In the genomic region with DNA sequence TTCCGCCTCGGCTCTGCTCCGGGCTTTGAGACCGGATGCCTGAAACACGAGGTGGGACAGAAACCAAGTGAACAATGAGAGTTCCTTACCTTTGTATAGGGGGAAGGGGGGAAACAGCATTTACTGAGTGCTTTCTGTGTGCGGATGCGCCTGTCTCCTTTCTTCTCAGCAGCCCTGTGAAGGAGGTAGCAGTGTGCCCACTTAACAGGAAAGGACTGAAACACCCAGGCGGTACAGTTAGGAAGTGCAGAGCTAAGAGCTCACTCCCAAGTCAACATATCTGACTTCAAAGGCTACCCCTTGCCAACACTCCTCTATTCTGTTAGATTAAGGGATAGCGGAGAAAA, we compare ENCODE assay signal across 8 cellular contexts. TPM values are rescaled to one million over a fixed set of nuclear protein-coding genes. Genes with fewer than 3 reads are reported as not detected.
DNase-seq lines count a peak whose midpoint lies in the region; ATAC-seq, FAIRE-seq and TF ChIP-seq lines count a peak whose summit lies in the region.

No MANE protein-coding gene starts in this region.

- CTCF ChIA-PET in A549 (lab: Yijun Ruan, JAX) = interaction anchor here (1.0 to 3.3 kb wide), 5 partner anchors 11 to 217 kb away, joined by 3 to 12 read pairs (median 5); no protein-coding TSS in a partner anchor

- ATAC-seq in A549 (peak; percentile 84 to 88), HG02623 (IDR thresholded peaks at IDR 0.05; ENCODE audit: unreplicated experiment) (peak; percentile 32), natural killer cell (peak; percentile 59 to 74 (median 63))

- no peaks in the 10 kb centered on the region for H3K27me3 Mint-ChIP-seq in natural killer cell (ENCODE audit: low read depth in 2 of 2)

- H3K4me3 Mint-ChIP-seq in natural killer cell = peak overlapping the region; percentile 94

- TF ChIP-seq RAD21 in A549 (conservative IDR thresholded peaks at IDR 0.05 in 1 of 2, IDR thresholded peaks at IDR 0.05 in 1 of 2) = no peak

- no peaks in the 10 kb centered on the region for H3K36me3 ChIP-seq in fibroblast of lung (ENCODE audit: control insufficient read depth, insufficient read depth, low read length)

- peak overlapping the region; percentile 78 to 90 for H3K27ac Mint-ChIP-seq in natural killer cell

- peaks cover 22 to 30% of the 10 kb centered on the region in 2 donors for H3K4me1 Mint-ChIP-seq in natural killer cell

- H3K4me1 ChIP-seq in A549 = 0 out of 3 replicates have a peak, but pooled peaks cover 2% of the 10 kb centered on the region
- no peaks in the 10 kb centered on the region for H3K4me1 ChIP-seq in fibroblast of lung (ENCODE audit: control insufficient read depth, extremely low read depth, insufficient read depth, low read length)

- H3K4me3 ChIP-seq in A549 (peak overlapping the region; percentile 63), GM12865 (ENCODE audit: low read depth, low read length) (peak overlapping the region; percentile 55), WI38 (ENCODE audit: low read depth, low read length) (peak overlapping the region; percentile 57), fibroblast of lung (replicated peaks in 1 of 4; ENCODE audit: control extremely low read depth in 1 of 4, insufficient read depth in 1 of 4, low read depth in 3 of 4, low read length in 4 of 4) (peak overlapping the region; percentile 57 to 66 (median 62))

- FAIRE-seq in A549 (lab: Jason Lieb, UNC) = no peak

- H3K9ac ChIP-seq in fibroblast of lung (ENCODE audit: insufficient read depth, low read length) = peak overlapping the region; percentile 58

- 7% methylated on average over 9 of the region's 9 CpGs for WGBS in A549 (ENCODE audit: missing lambda C conversion rate)

- no peaks in the 10 kb centered on the region for H3K27me3 ChIP-seq in fibroblast of lung (ENCODE audit: control insufficient read depth, insufficient read depth, low read length)

- H3K27ac ChIP-seq in A549 (peak overlapping the region; percentile 68 to 90), fibroblast of lung (ENCODE audit: insufficient read depth, low read length) (peak overlapping the region; percentile 38)

- H3K4me2 ChIP-seq in A549 (peak overlapping the region; percentile 96), fibroblast of lung (ENCODE audit: extremely low read depth, insufficient read depth, low read length) (peak overlapping the region; percentile 87)

- no peak for TF ChIP-seq EP300 in A549 (IDR thresholded peaks at IDR 0.05)

- H3K9me3 ChIP-seq in A549 (no peaks in the 10 kb centered on the region), fibroblast of lung (ENCODE audit: control insufficient read depth, insufficient read depth, low read depth, low read length) (no peaks in the 10 kb centered on the region)

- H3K36me3 Mint-ChIP-seq in natural killer cell = no peaks in the 10 kb centered on the region

- H3K9me3 Mint-ChIP-seq in natural killer cell = no peaks in the 10 kb centered on the region

- DNase-seq in A549 (ENCODE audit: low read depth in 1 of 2, low spot score in 1 of 2) = peak; percentile 72
- peak; percentile 64 for DNase-seq in GM12865 (ENCODE audit: low read depth)
- peak; percentile 23 for DNase-seq in NCI-H1694 (lab: John Stamatoyannopoulos, UW)
- DNase-seq in fibroblast of lung (ENCODE audit: low read depth in 2 of 2) = peak; percentile 42 to 54
- no peak for DNase-seq in natural killer cell
- DNase-seq in NCI-H187 (lab: John Stamatoyannopoulos, UW) = no peak

- no peaks in the 10 kb centered on the region for H3K79me2 ChIP-seq in fibroblast of lung (ENCODE audit: control insufficient read depth, insufficient read depth, low read length)

- TF ChIP-seq CTCF in A549 (IDR thresholded peaks at IDR 0.05) (no peak), GM12865 (IDR thresholded peaks at IDR 0.05; ENCODE audit: insufficient read depth, low read depth, low read length, missing control alignments) (peak; percentile 45), WI38 (IDR thresholded peaks at IDR 0.05; ENCODE audit: low read depth, low read length) (no peak), fibroblast of lung (conservative IDR thresholded peaks at IDR 0.05 in 1 of 2, IDR thresholded peaks at IDR 0.05 in 1 of 2; ENCODE audit: low read depth in 1 of 2, low read length in 2 of 2) (peak; percentile 29 to 52), natural killer cell (IDR thresholded peaks at IDR 0.05) (no peak)

- no peaks in the 10 kb centered on the region for H4K20me1 ChIP-seq in fibroblast of lung (ENCODE audit: control insufficient read depth, extremely low read depth, insufficient read depth, low read length)

- intact Hi-C loops in natural killer cell (cut with micrococcal nuclease) = no loop called here

- TF ChIP-seq POLR2A in A549 (IDR thresholded peaks at IDR 0.05; ENCODE audit: low read length) = no peak

- H2AFZ ChIP-seq in fibroblast of lung (ENCODE audit: low read length) = peak overlapping the region; percentile 81

- POLR2A ChIA-PET in A549 (lab: Yijun Ruan, JAX) = interaction anchor here (1.2 kb wide), 1 partner anchor 11 kb away, joined by 5 read pairs; no protein-coding TSS in a partner anchor

TF ChIP-seq in A549, 52 proteins besides CTCF, POLR2A, EP300 and RAD21:
- TF ChIP-seq, protein P1, sequence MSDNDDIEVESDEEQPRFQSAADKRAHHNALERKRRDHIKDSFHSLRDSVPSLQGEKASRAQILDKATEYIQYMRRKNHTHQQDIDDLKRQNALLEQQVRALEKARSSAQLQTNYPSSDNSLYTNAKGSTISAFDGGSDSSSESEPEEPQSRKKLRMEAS (IDR thresholded peaks at IDR 0.05) = peak; percentile 39
- TF ChIP-seq, protein P2, sequence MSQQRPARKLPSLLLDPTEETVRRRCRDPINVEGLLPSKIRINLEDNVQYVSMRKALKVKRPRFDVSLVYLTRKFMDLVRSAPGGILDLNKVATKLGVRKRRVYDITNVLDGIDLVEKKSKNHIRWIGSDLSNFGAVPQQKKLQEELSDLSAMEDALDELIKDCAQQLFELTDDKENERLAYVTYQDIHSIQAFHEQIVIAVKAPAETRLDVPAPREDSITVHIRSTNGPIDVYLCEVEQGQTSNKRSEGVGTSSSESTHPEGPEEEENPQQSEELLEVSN (IDR thresholded peaks at IDR 0.05; ENCODE audit: borderline replicate concordance, low read depth) = 0 out of 2 replicates have a peak, but pooled peaks have one; percentile 1
- TF ChIP-seq, protein P3, sequence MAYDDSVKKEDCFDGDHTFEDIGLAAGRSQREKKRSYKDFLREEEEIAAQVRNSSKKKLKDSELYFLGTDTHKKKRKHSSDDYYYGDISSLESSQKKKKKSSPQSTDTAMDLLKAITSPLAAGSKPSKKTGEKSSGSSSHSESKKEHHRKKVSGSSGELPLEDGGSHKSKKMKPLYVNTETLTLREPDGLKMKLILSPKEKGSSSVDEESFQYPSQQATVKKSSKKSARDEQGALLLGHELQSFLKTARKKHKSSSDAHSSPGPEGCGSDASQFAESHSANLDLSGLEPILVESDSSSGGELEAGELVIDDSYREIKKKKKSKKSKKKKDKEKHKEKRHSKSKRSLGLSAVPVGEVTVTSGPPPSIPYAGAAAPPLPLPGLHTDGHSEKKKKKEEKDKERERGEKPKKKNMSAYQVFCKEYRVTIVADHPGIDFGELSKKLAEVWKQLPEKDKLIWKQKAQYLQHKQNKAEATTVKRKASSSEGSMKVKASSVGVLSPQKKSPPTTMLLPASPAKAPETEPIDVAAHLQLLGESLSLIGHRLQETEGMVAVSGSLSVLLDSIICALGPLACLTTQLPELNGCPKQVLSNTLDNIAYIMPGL (CRISPR knock-in tag; IDR thresholded peaks at IDR 0.05; ENCODE audit: borderline replicate concordance) = no peak
- no peak for TF ChIP-seq MYC (IDR thresholded peaks at IDR 0.05; ENCODE audit: borderline replicate concordance, low read length)

RNA-seq across cellular contexts. Expression of a gene that starts 43.1 kb away (rescaled TPM):
- polyA plus RNA-seq in A549 (2011; rRNA removed) (8.4 and 12.2 TPM in 2 replicates), A549 (2017; fragmentation: RNase III; extraction: RNeasy Plus Mini Kit Qiagen cat#74134 plus additional on column Dnase treatment) (5.3 to 8.0 TPM (median 6.5 TPM) in 3 replicates), fibroblast of lung (10.0 and 12.0 TPM in 2 replicates)
- polyA plus RNA-seq in A549 (2012; cell fraction: cytosol; rRNA removed) = 4.3 TPM in 2 replicates
- polyA plus RNA-seq in A549 (2012; cell fraction: nucleus; rRNA removed) = 2.2 and 3.3 TPM in 2 replicates
- polyA minus RNA-seq in A549 (2011; rRNA and poly(A)+ RNA removed) = 1.1 and 1.2 TPM in 2 replicates
- total RNA-seq in fibroblast of lung (1.5 and 3.1 TPM in 2 replicates), natural killer cell (10 to 100 TPM in 1 of 3 donors, 1 to 10 TPM in 2; 3.8 to 10.3 (median 5.4) TPM)
- 6.0 and 6.8 TPM in 2 replicates for polyA plus RNA-seq in fibroblast of lung (2012)
- not detected in 2 replicates for polyA minus RNA-seq in fibroblast of lung (ENCODE audit: low replicate concordance)

Comparison
In these comparisons a context has a peak if more than half of its experiments do, and no peak if none do; other contexts are left out.
1. ATAC-seq: peak in every context shown above with its lines; median percentile 86 in A549; 63 in natural killer cell; 32 in HG02623.
2. DNase-seq: peak in A549 (2 of 2), GM12865 (single experiment), NCI-H1694 (single experiment) and fibroblast of lung (2 of 2); none in natural killer cell (single experiment) and NCI-H187 (0 of 2).
3. CTCF ChIP-seq: peak in GM12865 (single experiment) and fibroblast of lung (2 of 2); none in A549 (single experiment), WI38 (single experiment) and natural killer cell (single experiment).
4. Peak in every context shown above with its lines, with median percentiles within 50 percentile points of each other: H3K4me3 ChIP-seq.